10 cellular contexts compared by ENCODE assay signal in the genomic region with DNA sequence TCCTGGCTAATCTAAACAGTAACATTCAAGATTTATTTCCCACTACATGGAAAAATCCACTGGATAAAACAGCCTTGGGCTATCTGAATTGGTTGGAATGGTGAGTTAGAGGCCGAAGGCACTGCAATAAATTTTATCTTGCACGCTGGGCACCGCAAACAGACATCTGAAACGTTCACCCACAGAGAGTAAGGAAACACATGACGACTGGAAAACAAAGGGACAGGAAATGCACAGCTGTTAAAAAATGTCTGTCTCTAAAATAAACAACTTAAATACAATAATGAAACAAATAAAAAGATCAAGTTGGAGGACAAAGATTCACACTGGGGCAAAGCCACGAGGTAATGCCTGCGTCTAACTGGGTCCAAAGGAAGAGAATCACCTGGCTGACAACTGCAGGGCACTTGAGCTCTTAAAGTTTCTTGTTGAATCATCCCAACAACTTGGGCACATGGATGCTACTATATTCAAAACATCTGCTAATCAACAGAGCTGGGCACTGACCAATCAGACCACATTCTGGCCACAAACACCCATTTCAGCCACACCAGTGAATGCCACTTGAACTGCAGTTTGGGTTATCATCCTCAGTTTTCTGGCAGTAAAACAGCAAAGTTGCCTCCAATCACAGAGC. TPM values are rescaled to one million over a fixed set of nuclear protein-coding genes. Genes with fewer than 3 reads are reported as not detected.
DNase-seq lines count a peak whose midpoint lies in the region; ATAC-seq and TF ChIP-seq lines count a peak whose summit lies in the region.
"Had no signal": no experiment of that assay in that cellular context is flagged by ENCODE, and none has a peak within 500 bp of the region (broad histone marks: within the 10 kb centered on the region; RNA-seq: fewer than 3 reads in every experiment).

No MANE protein-coding gene starts in this region.

- TF ChIP-seq POLR2A in sigmoid colon (IDR thresholded peaks at IDR 0.05), result no peak

- H3K79me2 ChIP-seq in PC-3 (ENCODE audit: low read length), result no peaks in the 10 kb centered on the region

- TF ChIP-seq EP300 in sigmoid colon (IDR thresholded peaks at IDR 0.05), result no peak

- TF ChIP-seq CTCF in PC-3 (conservative IDR thresholded peaks at IDR 0.05; ENCODE audit: low read depth, low read length) (no peak), fibroblast of villous mesenchyme (IDR thresholded peaks at IDR 0.05; ENCODE audit: insufficient read depth, low read depth, low read length) (no peak), sigmoid colon (IDR thresholded peaks at IDR 0.05) (no peak)

- H3K36me3 ChIP-seq in PC-3 (ENCODE audit: low read depth, low read length) (no peaks in the 10 kb centered on the region), sigmoid colon (no peaks in the 10 kb centered on the region)

- 10 to 24% methylated on average over 7 of the region's 7 CpGs for WGBS in sigmoid colon, 2 donors

- H3F3A ChIP-seq in PC-3 (ENCODE audit: low read length, unreplicated experiment), result peaks cover 13% of the 10 kb centered on the region

- H3K9me3 ChIP-seq in PC-3 (ENCODE audit: low read length), result no peaks in the 10 kb centered on the region
- no peaks in the 10 kb centered on the region for H3K9me3 ChIP-seq in sigmoid colon

- H3K4me1 ChIP-seq in PC-3 (ENCODE audit: insufficient read depth, low read length), result peaks cover 45% of the 10 kb centered on the region
- peaks cover 0 to 70% (median 61%) of the 10 kb centered on the region in 4 donors for H3K4me1 ChIP-seq in sigmoid colon

- POLR2A ChIA-PET in PC-3 (lab: Charles Lee; ENCODE audit: unreplicated experiment), result no interaction called here

- no peaks in the 10 kb centered on the region for H3K9me2 ChIP-seq in PC-3 (replicated peaks; ENCODE audit: low read length)

- intact Hi-C loops in PC-3 (cut with micrococcal nuclease) (loop anchor here (2.0 to 10.0 kb wide), 4 partner anchors 19 to 255 kb away; partner anchors contain the start of gene ARHGAP29), sigmoid colon (cut with DNase I) (loop anchor here (1.0 to 10.0 kb wide), 2 partner anchors 26 to 395 kb away; no protein-coding TSS in a partner anchor)

- H4K20me1 ChIP-seq in PC-3 (ENCODE audit: low read length), result no peaks in the 10 kb centered on the region

- H3K4me3 ChIP-seq in PC-3 (ENCODE audit: low read length) (peak overlapping the region; percentile 27; the same call in 1 of the 2 replicates), fibroblast of villous mesenchyme (ENCODE audit: low read depth, low read length) (no peak overlapping the region), sigmoid colon (no peak overlapping the region)
- H3K4me3 ChIP-seq: K562 had no signal

- ATAC-seq in PC-3 (peak; percentile 72), HG02588 (IDR thresholded peaks at IDR 0.05; ENCODE audit: unreplicated experiment) (no peak)
- ATAC-seq: K562 had no signal

- CTCF ChIA-PET in PC-3 (lab: Charles Lee), result interaction anchor here (1.0 to 1.2 kb wide), 2 partner anchors 30 to 266 kb away, joined by 3 to 4 read pairs; no protein-coding TSS in a partner anchor

- no TSS peak for BruUV-seq in PC-3 (replicated peaks; lab: Mats Ljungman, UMichigan)

- H3K4me2 ChIP-seq in PC-3 (ENCODE audit: low read length), result peak overlapping the region; percentile 67

- H2AFZ ChIP-seq in PC-3 (ENCODE audit: low read length), result peak overlapping the region; percentile 14

- H3K27ac ChIP-seq in PC-3 (ENCODE audit: low read length) (peak overlapping the region; percentile 80), sigmoid colon (peak overlapping the region; percentile 55 to 84 (median 66))

- H3K27me3 ChIP-seq in PC-3 (ENCODE audit: low read length) (no peaks in the 10 kb centered on the region), sigmoid colon (no peaks in the 10 kb centered on the region)

- H3K9ac ChIP-seq in PC-3 (ENCODE audit: low read length), result peak overlapping the region; percentile 39

- DNase-seq in Daoy (ENCODE audit: low read depth) (peak; percentile 53), PC-3 (peak; percentile 84), fibroblast of villous mesenchyme (ENCODE audit: low read depth) (peak; percentile 33), sigmoid colon (no peak), anterior cingulate cortex (lab: John Stamatoyannopoulos, UW) (no peak), NAMALWA (ENCODE audit: low spot score) (no peak), NCI-H1436 (lab: John Stamatoyannopoulos, UW) (no peak)
- DNase-seq: activated CD4-positive, CD25-positive, alpha-beta regulatory T cell treated with anti-CD3 and anti-CD28 coated beads, Interleukin-2, amount 50 U/mL, for 72 hours had no signal

RNA-seq across cellular contexts. Expression of gene ABCA4, which starts 51.2 kb away (rescaled TPM):
- 0.36 and 0.80 TPM in 2 replicates for total RNA-seq in Daoy (2014; rRNA removed; shearing (Covaris generic))
- 0.23 and 0.29 TPM in 2 replicates for total RNA-seq in PC-3 (2014; rRNA removed)
- total RNA-seq in fibroblast of villous mesenchyme, result 0.43 and 0.64 TPM in 2 replicates
- 1 to 10 TPM in 1 of 4 donors, under 1 TPM in 3; 0.14 to 1.1 (median 0.50) TPM for total RNA-seq in sigmoid colon
- under 1 TPM in 1 of 3 donors, not detected in 2; 0.16 TPM for polyA plus RNA-seq in sigmoid colon
- total RNA-seq: K562 had no signal

Comparison
In these comparisons a context has a peak if more than half of its experiments do, and no peak if none do; other contexts are left out.
1. DNase-seq: peak in Daoy (single experiment), PC-3 (single experiment) and fibroblast of villous mesenchyme (single experiment); none in sigmoid colon (single experiment), anterior cingulate cortex (0 of 58), NAMALWA (single experiment) and NCI-H1436 (single experiment).